13 cellular contexts compared by ENCODE assay signal in the genomic region with DNA sequence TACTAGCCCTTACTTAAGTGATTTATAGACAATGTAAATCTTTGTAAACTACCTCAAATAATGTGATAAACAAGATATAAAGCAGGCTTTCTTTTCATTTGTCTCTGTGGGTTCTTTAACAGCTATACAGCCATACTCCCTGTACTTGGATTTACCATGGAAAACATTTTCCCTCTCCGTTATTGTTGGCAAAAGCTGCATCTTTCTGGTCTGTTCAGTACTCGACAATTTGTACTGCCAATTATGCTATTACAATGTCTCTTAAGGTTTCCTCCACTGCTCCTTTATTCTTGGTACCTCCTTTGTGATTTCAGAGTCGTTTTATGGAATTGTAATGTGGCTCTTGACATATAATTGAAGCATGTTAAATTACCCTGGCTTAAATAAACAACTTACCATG.
"Had no signal": no experiment of that assay in that cellular context is flagged by ENCODE, and none has a peak within 500 bp of the region (broad histone marks: within the 10 kb centered on the region; RNA-seq: fewer than 3 reads in every experiment).

No MANE protein-coding gene starts in this region.

- ATAC-seq: activated CD8-positive, alpha-beta T cell treated with anti-CD3 and anti-CD28 coated beads for 36 hours; activated naive CD4-positive, alpha-beta T cell treated with anti-CD3 and anti-CD28 coated beads, Interleukin-2, amount 50 U/mL, for 72 hours; body of pancreas; left colon; stimulated activated naive CD8-positive, alpha-beta T cell treated with anti-CD3 and anti-CD28 coated beads, Interleukin-15, amount 100 ng/mL, for 72 hours; WTC11 had no signal

- DNase-seq: activated CD4-positive, alpha-beta T cell treated with anti-CD3 and anti-CD28 coated beads for 48 hours; activated CD8-positive, alpha-beta T cell treated with anti-CD3 and anti-CD28 coated beads for 36 hours; activated effector memory CD4-positive, alpha-beta T cell treated with anti-CD3 and anti-CD28 coated beads, Interleukin-2, amount 50 U/mL, for 16 hours; activated T-cell treated with anti-CD3 and anti-CD28 coated beads, Interleukin-2, amount 50 U/mL, for 48 hours; body of pancreas; caudate nucleus; left colon; mammary epithelial cell; naive B cell; stimulated activated CD4-positive, alpha-beta T cell treated with anti-CD3 and anti-CD28 coated beads, Interleukin-1b, Interleukin-23, amount 100 ng/mL, for 48 hours; stimulated activated naive CD8-positive, alpha-beta T cell treated with anti-CD3 and anti-CD28 coated beads, Interleukin-15, amount 100 ng/mL, for 72 hours had no signal
